In genomic region chr1:115706009-115706362, GRCh38 we compare ENCODE assay signal across 20 cellular contexts.
DNase-seq lines count a peak whose midpoint lies in the region; TF ChIP-seq lines count a peak whose summit lies in the region.
"Had no signal": no experiment of that assay in that cellular context is flagged by ENCODE, and none has a peak within 500 bp of the region (broad histone marks: within the 10 kb centered on the region; RNA-seq: fewer than 3 reads in every experiment).

No MANE protein-coding gene starts in this region.

- H3K4me1 ChIP-seq in mesendoderm (ENCODE audit: control insufficient read depth, low read depth, low read length) (peaks cover 1% of the 10 kb centered on the region), H9 (ENCODE audit: insufficient read depth, low read length) (no peaks in the 10 kb centered on the region)

- H4K8ac ChIP-seq in mesendoderm (ENCODE audit: low read depth, low read length) (no peak overlapping the region), H9 (replicated peaks; ENCODE audit: insufficient read length, low read depth, low read length) (no peak overlapping the region)

- H3K4me2 ChIP-seq in mesendoderm (ENCODE audit: low read length), result no peak overlapping the region
- no peak overlapping the region for H3K4me2 ChIP-seq in H9 (ENCODE audit: insufficient read depth, insufficient read length, low read length)

- H2BK5ac ChIP-seq in mesendoderm (ENCODE audit: low read length) (no peak overlapping the region), H9 (ENCODE audit: insufficient read length, low read length) (no peak overlapping the region)

- H3K27ac Mint-ChIP-seq in progenitor cell of endocrine pancreas (peak overlapping the region; percentile 76), H9 (no peak overlapping the region; a peak in 1 of 7 replicates)
- H3K27ac Mint-ChIP-seq: CD8-positive, alpha-beta memory T cell had no signal

- H3K4me1 Mint-ChIP-seq in progenitor cell of endocrine pancreas (ENCODE audit: low read depth), result peaks cover 13% of the 10 kb centered on the region
- peaks cover 2 to 3% of the 10 kb centered on the region in 2 experiments for H3K4me1 Mint-ChIP-seq in H9
- H3K4me1 Mint-ChIP-seq: CD8-positive, alpha-beta memory T cell had no signal

- H3K23ac ChIP-seq in mesendoderm (ENCODE audit: low read length) (peak overlapping the region; percentile 69), H9 (ENCODE audit: insufficient read length, low read depth, low read length) (no peak overlapping the region)

- H3T11ph ChIP-seq in H9 (ENCODE audit: low read length), result no peak overlapping the region

- H3K9ac ChIP-seq in SK-N-MC (ENCODE audit: insufficient read length), result no peak overlapping the region
- H3K9ac ChIP-seq in mesendoderm (ENCODE audit: low read length), result no peak overlapping the region
- H3K9ac ChIP-seq in H9 (ENCODE audit: extremely low read depth, insufficient read length, low read length), result no peak overlapping the region

- no peak overlapping the region for H2BK15ac ChIP-seq in mesendoderm (replicated peaks; ENCODE audit: low read depth)
- no peak overlapping the region for H2BK15ac ChIP-seq in H9 (ENCODE audit: low read depth, low read length)

- peak overlapping the region; percentile 54; the same call in 1 of the 2 replicates for H3K4me3 ChIP-seq in SK-N-MC
- no peak overlapping the region for H3K4me3 ChIP-seq in mesendoderm (ENCODE audit: low read length)
- H3K4me3 ChIP-seq: GM12878 had no signal

- no peak overlapping the region for H3K18ac ChIP-seq in mesendoderm (ENCODE audit: low read length)
- H3K18ac ChIP-seq in H9 (ENCODE audit: insufficient read length, low read depth, low read length), result no peak overlapping the region

- no peak overlapping the region for H2BK120ac ChIP-seq in mesendoderm (ENCODE audit: low read depth, low read length)
- no peak overlapping the region for H2BK120ac ChIP-seq in H9 (ENCODE audit: low read depth, low read length, poor library complexity, severe bottlenecking)

- H3K56ac ChIP-seq in mesendoderm (ENCODE audit: low read length), result peak overlapping the region; percentile 68
- no peak overlapping the region for H3K56ac ChIP-seq in H9 (ENCODE audit: insufficient read length, low read depth, low read length)

- H3K9me3 ChIP-seq in KOPT-K1 (ENCODE audit: insufficient read depth, low read length, poor library complexity, severe bottlenecking), result no peaks in the 10 kb centered on the region
- H3K9me3 ChIP-seq in SK-N-MC (ENCODE audit: low read depth, low read length), result no peaks in the 10 kb centered on the region
- no peaks in the 10 kb centered on the region for H3K9me3 ChIP-seq in H9 (ENCODE audit: control insufficient read depth, low read depth, low read length)

- peak overlapping the region; percentile 11 for H3K27ac ChIP-seq in KOPT-K1 (ENCODE audit: low read depth, low read length, poor library complexity, severe bottlenecking)
- H3K27ac ChIP-seq in SK-N-MC, result peak overlapping the region; percentile 83
- H3K27ac ChIP-seq in mesendoderm (ENCODE audit: low read depth, low read length), result no peak overlapping the region
- no peak overlapping the region for H3K27ac ChIP-seq in H9 (ENCODE audit: insufficient read length, low read depth, low read length)
- H3K27ac ChIP-seq: RWPE1 had no signal

- WGBS in mesendoderm (ENCODE audit: extremely low coverage, insufficient coverage, low lambda C conversion rate), result no CpG with 5 or more reads among the region's 9 CpGs
- no CpG with 5 or more reads among the region's 9 CpGs for WGBS in H9 (ENCODE audit: extremely low coverage, insufficient read length, low lambda C conversion rate)

- in situ Hi-C loops in KBM-7 (cut with MboI; ENCODE audit: low pct_unique_long_range_greater_than_20kb, low sequenced_read_pairs), result loop anchor here (10.0 kb wide), 1 partner anchor 91 kb away; no protein-coding TSS in a partner anchor

- H2AK5ac ChIP-seq in mesendoderm (ENCODE audit: low read length) (no peak overlapping the region), H9 (ENCODE audit: insufficient read length, low read length) (no peak overlapping the region)

- H3K4ac ChIP-seq in mesendoderm (ENCODE audit: low read depth, low read length), result no peak overlapping the region
- no peak overlapping the region for H3K4ac ChIP-seq in H9 (ENCODE audit: low read depth, low read length)

- H2BK12ac ChIP-seq in H9 (ENCODE audit: insufficient read length, low read depth, low read length), result no peak overlapping the region

- H3K23me2 ChIP-seq in H9 (ENCODE audit: insufficient read length, low read depth, low read length, poor library complexity, severe bottlenecking), result no peaks in the 10 kb centered on the region

- H3K27me3 ChIP-seq in mesendoderm (ENCODE audit: insufficient read depth, low read length, poor library complexity) (no peaks in the 10 kb centered on the region), H9 (ENCODE audit: insufficient read depth, low read length) (no peaks in the 10 kb centered on the region)

- no peaks in the 10 kb centered on the region for H3K36me3 Mint-ChIP-seq in progenitor cell of endocrine pancreas (ENCODE audit: insufficient read depth)
- no peaks in the 10 kb centered on the region for H3K36me3 Mint-ChIP-seq in H9 (ENCODE audit: insufficient read depth in 1 of 3, low read depth in 3 of 3)
- H3K36me3 Mint-ChIP-seq: CD8-positive, alpha-beta memory T cell had no signal

- H4K91ac ChIP-seq in H9 (ENCODE audit: insufficient read length, low read depth, low read length), result no peak overlapping the region

- H3K79me2 ChIP-seq in mesendoderm (ENCODE audit: control insufficient read depth, insufficient read depth, low read length) (no peaks in the 10 kb centered on the region), H9 (ENCODE audit: insufficient read depth, low read length) (no peaks in the 10 kb centered on the region)

- no peaks in the 10 kb centered on the region for H3K9me3 Mint-ChIP-seq in progenitor cell of endocrine pancreas (ENCODE audit: low read depth)
- no peaks in the 10 kb centered on the region for H3K9me3 Mint-ChIP-seq in H9
- H3K9me3 Mint-ChIP-seq: CD8-positive, alpha-beta memory T cell had no signal

- H3K36me3 ChIP-seq in KOPT-K1 (ENCODE audit: insufficient read depth, low read length) (no peaks in the 10 kb centered on the region), SK-N-MC (ENCODE audit: insufficient read depth, low read length) (no peaks in the 10 kb centered on the region), mesendoderm (ENCODE audit: control insufficient read depth, insufficient read depth, low read length) (no peaks in the 10 kb centered on the region)

- DNase-seq in SK-N-MC (ENCODE audit: low read depth, low spot score), result no peak
- no peak for DNase-seq in mesendoderm
- DNase-seq in progenitor cell of endocrine pancreas (ENCODE audit: low spot score, unreplicated experiment), result no peak
- DNase-seq in occipital lobe (lab: John Stamatoyannopoulos, UW), result no peak
- DNase-seq in KBM-7, result no peak
- no peak for DNase-seq in H9
- DNase-seq: ACHN; C1 segment of cervical spinal cord; CD8-positive, alpha-beta memory T cell; DMS53; GOT3; KG1; NCI-H187; NCI-H2107; NCI-H2227 treated with DMSO at 0.1 percent for 48 hours; NCI-H510A treated with DMSO at 0.1 percent for 48 hours; OCI-M1 had no signal

- H2BK20ac ChIP-seq in H9 (ENCODE audit: low read depth, low read length, poor library complexity, severe bottlenecking), result no peak overlapping the region

- no peak overlapping the region for H4K5ac ChIP-seq in mesendoderm (ENCODE audit: low read length)
- H4K5ac ChIP-seq in H9 (ENCODE audit: insufficient read length, low read depth, low read length), result no peak overlapping the region

- H4K20me1 ChIP-seq in H9 (ENCODE audit: control insufficient read depth, insufficient read depth, insufficient read length), result no peaks in the 10 kb centered on the region

- H3K4me3 Mint-ChIP-seq in progenitor cell of endocrine pancreas (ENCODE audit: low read depth) (no peak overlapping the region), H9 (no peak overlapping the region; a peak in 1 of 5 replicates)
- H3K4me3 Mint-ChIP-seq: CD8-positive, alpha-beta memory T cell had no signal

- no peak for TF ChIP-seq CTCF in progenitor cell of endocrine pancreas (IDR thresholded peaks at IDR 0.05; ENCODE audit: unreplicated experiment)
- no peak for TF ChIP-seq CTCF in H9 (conservative IDR thresholded peaks at IDR 0.05)

- H2AFZ ChIP-seq in H9 (ENCODE audit: low read length), result no peak overlapping the region

- no peaks in the 10 kb centered on the region for H3K27me3 Mint-ChIP-seq in progenitor cell of endocrine pancreas
- H3K27me3 Mint-ChIP-seq in H9 (ENCODE audit: low read depth), result no peaks in the 10 kb centered on the region

- no peak overlapping the region for H3K14ac ChIP-seq in H9 (ENCODE audit: insufficient read depth, low read length)

- H3K79me1 ChIP-seq in mesendoderm (ENCODE audit: low read length) (no peaks in the 10 kb centered on the region), H9 (ENCODE audit: insufficient read depth, low read depth, low read length, poor library complexity, severe bottlenecking) (no peaks in the 10 kb centered on the region)

Comparison
In these comparisons a context has a peak if more than half of its experiments do, and no peak if none do; other contexts are left out.
1. H3K27ac ChIP-seq: peak in KOPT-K1 (single experiment) and SK-N-MC (single experiment); none in mesendoderm (single experiment) and H9 (single experiment).